Comparison of ENCODE assay signal across 1 cellular context in the genomic region with DNA sequence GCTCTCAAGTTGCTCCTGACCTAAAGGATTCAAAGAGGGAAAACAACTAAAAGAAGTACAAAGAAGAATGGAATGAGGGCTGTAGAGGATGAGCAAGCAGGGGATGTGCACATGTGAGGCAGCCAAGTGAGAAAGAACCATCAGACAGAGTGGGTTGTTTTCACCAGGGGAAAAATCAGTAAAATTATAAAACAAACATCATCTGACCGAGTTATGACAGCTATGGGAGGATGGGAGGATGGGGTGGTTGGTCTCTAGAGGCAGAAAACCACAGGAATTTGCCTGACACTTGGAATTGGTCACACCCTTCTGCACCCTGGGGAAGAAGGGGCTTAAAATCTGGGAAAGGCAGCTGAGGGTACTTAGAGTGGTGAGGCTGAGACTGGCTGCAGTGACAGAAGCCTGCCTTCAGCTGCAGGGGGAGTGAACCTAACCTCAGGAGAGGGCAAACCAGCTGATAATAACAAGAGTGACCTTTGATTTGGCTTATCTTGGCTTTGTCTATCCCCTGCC.
A peak's percentile ranks its signal among the peaks of the same experiment; 100 is the strongest.
TF ChIP-seq lines count a peak whose summit lies in the region.

No MANE protein-coding gene starts in this region.

TF ChIP-seq in IMR-90, 13 proteins besides CTCF, POLR2A, EP300 and RAD21:
- TF ChIP-seq BHLHE40 (IDR thresholded peaks at IDR 0.05; ENCODE audit: low read depth, low read length) (peak; percentile 57; the same call in 1 of the 2 replicates), RFX5 (IDR thresholded peaks at IDR 0.05; ENCODE audit: low read depth, low read length) (no peak)
